Comparison of ENCODE assay signal across 8 cellular contexts in genomic region chr17:81427446-81428120, GRCh38. TPM values are rescaled to one million over a fixed set of nuclear protein-coding genes. Genes with fewer than 3 reads are reported as not detected.
DNase-seq lines count a peak whose midpoint lies in the region; TF ChIP-seq lines count a peak whose summit lies in the region.

No MANE protein-coding gene starts in this region.

- H3K27me3 Mint-ChIP-seq in CD14-positive monocyte (ENCODE audit: low read depth in 3 of 3) (peaks cover 9 to 19% (median 13%) of the 10 kb centered on the region in 3 donors), progenitor cell of endocrine pancreas (no peaks in the 10 kb centered on the region)
- H3K27me3 Mint-ChIP-seq in activated T-helper 1 cell treated with anti-CD3 and anti-CD28 coated beads, Interleukin-12 subunit alpha, Interleukin-12 subunit beta, Interleukin-2, Interleukin-4 antibody, amounts not matched to agents 30 ng/mL and 10 ng/mL and 1 ng/mL, durations not matched to agents 14 hours and 24 hours and 36 hours (ENCODE audit: insufficient read depth) = peaks cover 5% of the 10 kb centered on the region

- no peak overlapping the region for H3K4ac ChIP-seq in neuronal stem cell (ENCODE audit: low read length)

- no peak for TF ChIP-seq CTCF in CD14-positive monocyte (IDR thresholded peaks at IDR 0.05)
- TF ChIP-seq CTCF in breast epithelium (IDR thresholded peaks at IDR 0.05) = no peak
- TF ChIP-seq CTCF in progenitor cell of endocrine pancreas (IDR thresholded peaks at IDR 0.05; ENCODE audit: unreplicated experiment) = no peak

- no peak overlapping the region for H4K91ac ChIP-seq in neuronal stem cell (ENCODE audit: low read depth, low read length, poor library complexity)

- H3K4me1 Mint-ChIP-seq in CD14-positive monocyte (peaks cover 30% of the 10 kb centered on the region), progenitor cell of endocrine pancreas (ENCODE audit: low read depth) (no peaks in the 10 kb centered on the region)
- H3K4me1 Mint-ChIP-seq in activated T-helper 1 cell treated with anti-CD3 and anti-CD28 coated beads, Interleukin-12 subunit alpha, Interleukin-12 subunit beta, Interleukin-2, Interleukin-4 antibody, amounts not matched to agents 30 ng/mL and 10 ng/mL and 1 ng/mL, durations not matched to agents 14 hours and 24 hours and 36 hours (ENCODE audit: low read depth) = no peaks in the 10 kb centered on the region

- H3K4me3 ChIP-seq in breast epithelium (peak overlapping the region in 2 of 3 donors; percentile 19 to 22), neuronal stem cell (ENCODE audit: low read length in 2 of 2) (no peak overlapping the region)
- H3K4me3 ChIP-seq in effector memory CD4-positive, alpha-beta T cell (ENCODE audit: insufficient read depth, low read depth, low read length, poor library complexity, severe bottlenecking) = no peak overlapping the region

- H3K36me3 Mint-ChIP-seq in CD14-positive monocyte = no peaks in the 10 kb centered on the region
- no peaks in the 10 kb centered on the region for H3K36me3 Mint-ChIP-seq in progenitor cell of endocrine pancreas (ENCODE audit: insufficient read depth)
- no peaks in the 10 kb centered on the region for H3K36me3 Mint-ChIP-seq in activated T-helper 1 cell treated with anti-CD3 and anti-CD28 coated beads, Interleukin-12 subunit alpha, Interleukin-12 subunit beta, Interleukin-2, Interleukin-4 antibody, amounts not matched to agents 30 ng/mL and 10 ng/mL and 1 ng/mL, durations not matched to agents 14 hours and 24 hours and 36 hours (ENCODE audit: low read depth)

- H4K8ac ChIP-seq in neuronal stem cell (ENCODE audit: low read depth, low read length) = no peak overlapping the region

- H3K9me3 Mint-ChIP-seq in CD14-positive monocyte (no peaks in the 10 kb centered on the region), progenitor cell of endocrine pancreas (ENCODE audit: low read depth) (no peaks in the 10 kb centered on the region)
- no peaks in the 10 kb centered on the region for H3K9me3 Mint-ChIP-seq in activated T-helper 1 cell treated with anti-CD3 and anti-CD28 coated beads, Interleukin-12 subunit alpha, Interleukin-12 subunit beta, Interleukin-2, Interleukin-4 antibody, amounts not matched to agents 30 ng/mL and 10 ng/mL and 1 ng/mL, durations not matched to agents 14 hours and 24 hours and 36 hours

- H3K4me1 ChIP-seq in breast epithelium (peaks cover 29 to 36% of the 10 kb centered on the region in 2 donors), neuronal stem cell (ENCODE audit: control insufficient read depth in 2 of 2, insufficient read depth in 1 of 2, low read depth in 1 of 2, low read length in 2 of 2) (peaks cover 27 to 34% of the 10 kb centered on the region in 2 donors)
- peaks cover 38% of the 10 kb centered on the region for H3K4me1 ChIP-seq in effector memory CD4-positive, alpha-beta T cell (ENCODE audit: control insufficient read depth, insufficient read depth, low read length, poor library complexity, severe bottlenecking)

- peaks cover 33% of the 10 kb centered on the region for H3K79me1 ChIP-seq in neuronal stem cell (ENCODE audit: low read depth, low read length)

- H3K27ac ChIP-seq in breast epithelium = peak overlapping the region in 1 of 2 donors; percentile 70
- no peak overlapping the region for H3K27ac ChIP-seq in neuronal stem cell (replicated peaks; ENCODE audit: low read length)
- H3K27ac ChIP-seq in effector memory CD4-positive, alpha-beta T cell (ENCODE audit: insufficient read depth, low read length, poor library complexity, severe bottlenecking) = no peak overlapping the region

- no peak overlapping the region for H3K4me2 ChIP-seq in neuronal stem cell (ENCODE audit: insufficient read depth, low read length, poor library complexity, severe bottlenecking)

- H3K27ac Mint-ChIP-seq in CD14-positive monocyte = peak overlapping the region in 2 of 7 donors; percentile 25 to 36
- H3K27ac Mint-ChIP-seq in progenitor cell of endocrine pancreas = no peak overlapping the region
- H3K27ac Mint-ChIP-seq in activated T-helper 1 cell treated with anti-CD3 and anti-CD28 coated beads, Interleukin-12 subunit alpha, Interleukin-12 subunit beta, Interleukin-2, Interleukin-4 antibody, amounts not matched to agents 30 ng/mL and 10 ng/mL and 1 ng/mL, durations not matched to agents 14 hours and 24 hours and 36 hours = no peak overlapping the region

- H3K27me3 ChIP-seq in breast epithelium (no peaks in the 10 kb centered on the region), neuronal stem cell (ENCODE audit: control insufficient read depth in 3 of 3, insufficient read depth in 3 of 3, low read depth in 1 of 3, low read length in 3 of 3) (no peaks in the 10 kb centered on the region)
- H3K27me3 ChIP-seq in effector memory CD4-positive, alpha-beta T cell (replicated peaks; ENCODE audit: control insufficient read depth, insufficient read depth, low read length, poor library complexity, severe bottlenecking) = peaks cover 48% of the 10 kb centered on the region

- DNase-seq in CD14-positive monocyte (ENCODE audit: low spot score) (no peak), NCI-H1105 treated with DMSO at 0.1 percent for 48 hours (lab: John Stamatoyannopoulos, UW) (peak; percentile 91), breast epithelium (ENCODE audit: low spot score in 2 of 2) (no peak), neuronal stem cell (ENCODE audit: low spot score) (no peak), progenitor cell of endocrine pancreas (ENCODE audit: low spot score, unreplicated experiment) (no peak), germinal center (ENCODE audit: low spot score) (no peak)
- DNase-seq in effector memory CD4-positive, alpha-beta T cell = no peak
- no peak for DNase-seq in activated T-helper 1 cell treated with anti-CD3 and anti-CD28 coated beads, Interleukin-12 subunit alpha, Interleukin-12 subunit beta, Interleukin-2, Interleukin-4 antibody, amounts not matched to agents 30 ng/mL and 10 ng/mL and 1 ng/mL, durations not matched to agents 14 hours and 24 hours and 36 hours (ENCODE audit: low spot score)

- no peak overlapping the region for H2AFZ ChIP-seq in neuronal stem cell (ENCODE audit: low read length)

- no peak overlapping the region for H2BK15ac ChIP-seq in neuronal stem cell (ENCODE audit: low read length)

- peak overlapping the region; percentile 41 for H2BK12ac ChIP-seq in neuronal stem cell (ENCODE audit: low read length)

- H2BK120ac ChIP-seq in neuronal stem cell (ENCODE audit: low read depth, low read length) = no peak overlapping the region

- H3K14ac ChIP-seq in neuronal stem cell (ENCODE audit: low read length) = no peak overlapping the region

- intact Hi-C loops in CD14-positive monocyte (cut with micrococcal nuclease) (loop anchor here in 1 of 2 donors (5.0 kb wide), 1 partner anchor 55 kb away; no protein-coding TSS in a partner anchor), breast epithelium (cut with DNase I; ENCODE audit: low total_unique reads) (no loop called here)
- intact Hi-C loops in activated T-helper 1 cell treated with anti-CD3 and anti-CD28 coated beads, Interleukin-12 subunit alpha, Interleukin-12 subunit beta, Interleukin-2, Interleukin-4 antibody, amounts not matched to agents 30 ng/mL and 10 ng/mL and 1 ng/mL, durations not matched to agents 14 hours and 24 hours and 36 hours (cut with micrococcal nuclease) = loop anchor here (2.0 kb wide), 1 partner anchor 27 kb away; no protein-coding TSS in a partner anchor

- no peak for TF ChIP-seq POLR2A in breast epithelium (IDR thresholded peaks at IDR 0.05)

- peak overlapping the region; percentile 62 to 78 for H3K4me3 Mint-ChIP-seq in CD14-positive monocyte
- H3K4me3 Mint-ChIP-seq in progenitor cell of endocrine pancreas (ENCODE audit: low read depth) = no peak overlapping the region
- no peak overlapping the region for H3K4me3 Mint-ChIP-seq in activated T-helper 1 cell treated with anti-CD3 and anti-CD28 coated beads, Interleukin-12 subunit alpha, Interleukin-12 subunit beta, Interleukin-2, Interleukin-4 antibody, amounts not matched to agents 30 ng/mL and 10 ng/mL and 1 ng/mL, durations not matched to agents 14 hours and 24 hours and 36 hours

- H3K23ac ChIP-seq in neuronal stem cell (ENCODE audit: low read depth, low read length, poor library complexity) = no peak overlapping the region

- no CpG with 5 or more reads among the region's 32 CpGs for WGBS in neuronal stem cell (ENCODE audit: extremely low coverage in 2 of 2, insufficient read length in 2 of 2, insufficient replicate concordance in 1 of 2), 2 donors

- peak overlapping the region; percentile 30 for H3K9ac ChIP-seq in neuronal stem cell (ENCODE audit: low read depth, low read length, poor library complexity)

- no peaks in the 10 kb centered on the region for H3K9me3 ChIP-seq in breast epithelium
- H3K9me3 ChIP-seq in neuronal stem cell (replicated peaks in 1 of 2; ENCODE audit: control insufficient read depth in 2 of 2, insufficient read depth in 1 of 2, low read depth in 1 of 2, low read length in 2 of 2) = peaks cover 0 to 6% of the 10 kb centered on the region in 2 donors
- no peaks in the 10 kb centered on the region for H3K9me3 ChIP-seq in effector memory CD4-positive, alpha-beta T cell (ENCODE audit: control insufficient read depth, low read length)

- no peak overlapping the region for H2BK5ac ChIP-seq in neuronal stem cell (ENCODE audit: low read length)

- H2AK5ac ChIP-seq in neuronal stem cell (ENCODE audit: low read depth, low read length) = peak overlapping the region; percentile 75

- H3K18ac ChIP-seq in neuronal stem cell (ENCODE audit: low read length) = peak overlapping the region; percentile 38

- H3K36me3 ChIP-seq in breast epithelium (no peaks in the 10 kb centered on the region), neuronal stem cell (replicated peaks in 1 of 2; ENCODE audit: control insufficient read depth in 2 of 2, insufficient read depth in 2 of 2, low read length in 2 of 2) (peaks cover 2 to 5% of the 10 kb centered on the region in 2 donors)
- H3K36me3 ChIP-seq in effector memory CD4-positive, alpha-beta T cell (ENCODE audit: control insufficient read depth, insufficient read depth, low read length) = no peaks in the 10 kb centered on the region

RNA-seq across cellular contexts. Expression of gene BAHCC1, which starts 32.3 kb away (rescaled TPM):
- under 1 TPM; 0.11 to 0.27 TPM for polyA plus RNA-seq in CD14-positive monocyte
- total RNA-seq in breast epithelium = 10 to 100 TPM in 2 of 3 donors, 1 to 10 TPM in 1; 7.4 to 17.0 (median 11.7) TPM
- 15.9 TPM for polyA plus RNA-seq in neuronal stem cell (2013, experiment 1 of 2)
- polyA plus RNA-seq in neuronal stem cell (2013, experiment 2 of 2) = 17.5 TPM
- 36.9 and 40.5 TPM in 2 replicates for total RNA-seq in progenitor cell of endocrine pancreas
- total RNA-seq in activated T-helper 1 cell treated with anti-CD3 and anti-CD28 coated beads, Interleukin-12 subunit alpha, Interleukin-12 subunit beta, Interleukin-2, Interleukin-4 antibody, amounts not matched to agents 30 ng/mL and 10 ng/mL and 1 ng/mL, durations not matched to agents 14 hours and 24 hours and 36 hours = 0.02 and 0.08 TPM in 2 replicates

Comparison
In these comparisons a context has a peak if more than half of its experiments do, and no peak if none do; other contexts are left out.
1. H3K4me3 Mint-ChIP-seq: peak in CD14-positive monocyte (2 of 2); none in progenitor cell of endocrine pancreas (single experiment) and activated T-helper 1 cell treated with anti-CD3 and anti-CD28 coated beads, Interleukin-12 subunit alpha, Interleukin-12 subunit beta, Interleukin-2, Interleukin-4 antibody, amounts not matched to agents 30 ng/mL and 10 ng/mL and 1 ng/mL, durations not matched to agents 14 hours and 24 hours and 36 hours (single experiment).
2. H3K4me3 ChIP-seq: peak in breast epithelium (2 of 3); none in neuronal stem cell (0 of 2) and effector memory CD4-positive, alpha-beta T cell (single experiment).